ENCODE assay signal across 8 cellular contexts in the genomic region with DNA sequence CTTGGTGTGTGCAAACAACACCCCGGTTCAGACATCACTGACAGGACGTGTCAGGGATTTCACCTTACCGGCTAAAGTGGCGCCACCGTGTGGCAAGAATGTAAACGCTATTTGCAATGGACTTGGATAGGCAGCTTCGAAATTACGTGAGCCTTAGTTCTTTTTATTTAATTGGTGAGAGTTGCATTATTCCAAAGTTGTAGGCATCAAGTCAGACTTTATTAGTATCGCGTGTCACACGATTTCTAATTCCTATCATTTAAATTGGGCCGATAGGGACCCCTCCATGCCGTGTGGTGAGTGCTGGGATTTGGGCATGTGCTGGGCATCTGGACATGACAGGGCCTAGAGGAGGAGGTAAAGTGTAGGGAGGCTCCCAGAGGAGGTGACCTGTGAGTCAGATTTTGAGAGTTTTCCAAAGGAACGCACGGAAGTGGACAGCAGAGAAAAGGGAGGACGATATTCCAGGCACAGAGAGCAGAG. TPM values are rescaled to one million over a fixed set of nuclear protein-coding genes. Genes with fewer than 3 reads are reported as not detected.
A peak's percentile ranks its signal among the peaks of the same experiment; 100 is the strongest.
DNase-seq lines count a peak whose midpoint lies in the region; ATAC-seq, FAIRE-seq and TF ChIP-seq lines count a peak whose summit lies in the region.

No MANE protein-coding gene starts in this region.

- peak overlapping the region; percentile 52; the same call in 1 of the 2 replicates for H3K56ac ChIP-seq in IMR-90 (ENCODE audit: extremely low read depth, insufficient read depth, low read length)

- peak overlapping the region; percentile 76 for H2BK20ac ChIP-seq in IMR-90 (ENCODE audit: low read depth, low read length)

- no peak for TF ChIP-seq POLR2A in IMR-90 (IDR thresholded peaks at IDR 0.05; ENCODE audit: low read depth, low read length)

- peaks cover 53% of the 10 kb centered on the region for H3K9me1 ChIP-seq in IMR-90 (ENCODE audit: insufficient read depth, low read length)

- no peaks in the 10 kb centered on the region for H3K36me3 ChIP-seq in IMR-90 (ENCODE audit: control insufficient read depth, insufficient read depth, low read length)
- H3K36me3 ChIP-seq in neuronal stem cell (replicated peaks in 1 of 2; ENCODE audit: control insufficient read depth in 2 of 2, insufficient read depth in 2 of 2, low read length in 2 of 2), result no peaks in the 10 kb centered on the region
- H3K36me3 ChIP-seq in subcutaneous abdominal adipose tissue (ENCODE audit: control insufficient read depth in 5 of 5, insufficient read depth in 5 of 5, low read length in 5 of 5), result no peaks in the 10 kb centered on the region

- H3K4me1 ChIP-seq in IMR-90 (ENCODE audit: control insufficient read depth, insufficient read depth, low read length) (peaks cover 44% of the 10 kb centered on the region), neuronal stem cell (ENCODE audit: control insufficient read depth in 2 of 2, insufficient read depth in 1 of 2, low read depth in 1 of 2, low read length in 2 of 2) (no peaks in the 10 kb centered on the region), subcutaneous abdominal adipose tissue (ENCODE audit: control insufficient read depth in 5 of 5, insufficient read depth in 5 of 5, low read length in 5 of 5) (peaks cover 5 to 25% (median 20%) of the 10 kb centered on the region in 5 donors)

- peak; percentile 62 for FAIRE-seq in RCC 7860 (lab: Jason Lieb, UNC)

- TF ChIP-seq RAD21 in IMR-90 (IDR thresholded peaks at IDR 0.05; ENCODE audit: low read length), result peak; percentile 45; the same call in 1 of the 2 replicates

- no peak overlapping the region for H2BK12ac ChIP-seq in neuronal stem cell (ENCODE audit: low read length)

- H4K8ac ChIP-seq in IMR-90 (ENCODE audit: low read depth in 2 of 2, low read length in 2 of 2) (peak overlapping the region; percentile 59 to 90; a peak in 3 of 4 replicates), neuronal stem cell (ENCODE audit: low read depth, low read length) (no peak overlapping the region)

- H2BK15ac ChIP-seq in IMR-90 (ENCODE audit: low read depth, low read length) (peak overlapping the region; percentile 97; the same call in 2 of the 3 replicates), neuronal stem cell (ENCODE audit: low read length) (no peak overlapping the region)

- H3K27ac ChIP-seq in IMR-90 (ENCODE audit: insufficient read depth, low read length) (peak overlapping the region; percentile 98; the same call in 1 of the 2 replicates), neuronal stem cell (replicated peaks; ENCODE audit: low read length) (no peak overlapping the region), subcutaneous abdominal adipose tissue (ENCODE audit: low read depth, low read length) (peak overlapping the region; percentile 56)

- no peak overlapping the region for H3K4me2 ChIP-seq in IMR-90 (ENCODE audit: low read depth, low read length)
- no peak overlapping the region for H3K4me2 ChIP-seq in neuronal stem cell (ENCODE audit: insufficient read depth, low read length, poor library complexity, severe bottlenecking)

- H3K23ac ChIP-seq in IMR-90 (ENCODE audit: low read depth, low read length) (peak overlapping the region; percentile 97), neuronal stem cell (ENCODE audit: low read depth, low read length, poor library complexity) (no peak overlapping the region)

- BruUV-seq in IMR-90 (replicated peaks; lab: Mats Ljungman, UMichigan), result no TSS peak

- H2BK120ac ChIP-seq in IMR-90 (ENCODE audit: low read depth, low read length) (peak overlapping the region; percentile 98), neuronal stem cell (ENCODE audit: low read depth, low read length) (no peak overlapping the region)

- in situ Hi-C loops in IMR-90 (cut with MboI; ENCODE audit: low sequenced_read_pairs), result loop anchor here (10.0 kb wide), 2 partner anchors 277 to 477 kb away; no protein-coding TSS in a partner anchor

- H3K14ac ChIP-seq in IMR-90 (replicated peaks; ENCODE audit: low read depth, low read length) (peak overlapping the region; percentile 97), neuronal stem cell (ENCODE audit: low read length) (no peak overlapping the region)

- intact Hi-C loops in IMR-90 (cut with micrococcal nuclease), result loop anchor here (2.0 to 10.0 kb wide), 4 partner anchors 75 to 480 kb away; a partner anchor contains a TSS

- ATAC-seq in IMR-90 (ENCODE audit: low read depth), result no peak
- no peak for ATAC-seq in HG03025 (IDR thresholded peaks at IDR 0.05; ENCODE audit: low FRiP score, unreplicated experiment)

- H2BK5ac ChIP-seq in IMR-90 (ENCODE audit: low read depth, low read length, poor library complexity, severe bottlenecking) (peak overlapping the region; percentile 93), neuronal stem cell (ENCODE audit: low read length) (no peak overlapping the region)

- 26% methylated on average over 7 of the region's 16 CpGs; no CpG with 5 or more reads in 1 of the 2 experiments for WGBS in IMR-90 (ENCODE audit: extremely low coverage in 2 of 2, insufficient read length in 1 of 2), 2 experiments
- no CpG with 5 or more reads among the region's 16 CpGs for WGBS in neuronal stem cell (ENCODE audit: extremely low coverage in 2 of 2, insufficient read length in 2 of 2, insufficient replicate concordance in 1 of 2), 2 donors

- dilution Hi-C loops in IMR-90 (cut with HindIII; ENCODE audit: low sequenced_read_pairs, unreplicated experiment), result no loop called here

- H4K20me1 ChIP-seq in IMR-90 (ENCODE audit: insufficient read depth, low read length), result no peaks in the 10 kb centered on the region

- peak; percentile 55 for TF ChIP-seq CTCF in IMR-90 (conservative IDR thresholded peaks at IDR 0.05; ENCODE audit: low read depth, low read length)

- H3K9ac ChIP-seq in IMR-90 (ENCODE audit: low read depth, low read length), result no peak overlapping the region
- H3K9ac ChIP-seq in neuronal stem cell (ENCODE audit: low read depth, low read length, poor library complexity), result no peak overlapping the region
- H3K9ac ChIP-seq in subcutaneous abdominal adipose tissue (ENCODE audit: low read length in 5 of 5), result peak overlapping the region in 1 of 5 donors; percentile 38

- no peaks in the 10 kb centered on the region for H3K9me3 ChIP-seq in IMR-90 (ENCODE audit: control insufficient read depth, insufficient read depth, low read length)
- no peaks in the 10 kb centered on the region for H3K9me3 ChIP-seq in neuronal stem cell (replicated peaks in 1 of 2; ENCODE audit: control insufficient read depth in 2 of 2, insufficient read depth in 1 of 2, low read depth in 1 of 2, low read length in 2 of 2)
- H3K9me3 ChIP-seq in subcutaneous abdominal adipose tissue (ENCODE audit: control insufficient read depth in 5 of 5, low read length in 5 of 5), result peaks cover 0 to 3% (median 0%) of the 10 kb centered on the region in 5 donors

- H2AK5ac ChIP-seq in IMR-90 (ENCODE audit: low read depth, low read length) (peak overlapping the region; percentile 97), neuronal stem cell (ENCODE audit: low read depth, low read length) (no peak overlapping the region)

- peak overlapping the region; percentile 92 for H4K5ac ChIP-seq in IMR-90 (ENCODE audit: low read depth, low read length)

- DNase-seq in DMS114 treated with DMSO at 0.1 percent for 48 hours (lab: John Stamatoyannopoulos, UW; ENCODE audit: unreplicated experiment) (peak; percentile 8), IMR-90 (peak; percentile 67), RCC 7860 (ENCODE audit: low spot score) (peak; percentile 43), activated T-helper 1 cell treated with Interleukin-2 at 50 U/mL for 16 hours (ENCODE audit: low read depth) (peak; percentile 60), fibroblast of the conjunctiva (ENCODE audit: low read depth) (peak; percentile 71), neuronal stem cell (ENCODE audit: low spot score) (peak; percentile 86)

- no peaks in the 10 kb centered on the region for H3K27me3 ChIP-seq in IMR-90 (ENCODE audit: control insufficient read depth, insufficient read depth, low read length)
- H3K27me3 ChIP-seq in neuronal stem cell (ENCODE audit: control insufficient read depth in 3 of 3, insufficient read depth in 3 of 3, low read depth in 1 of 3, low read length in 3 of 3), result peaks cover 0 to 36% (median 0%) of the 10 kb centered on the region in 3 experiments
- no peaks in the 10 kb centered on the region for H3K27me3 ChIP-seq in subcutaneous abdominal adipose tissue (ENCODE audit: control insufficient read depth in 5 of 5, insufficient read depth in 4 of 5, low read length in 5 of 5)

- H3K18ac ChIP-seq in IMR-90 (ENCODE audit: low read depth, low read length) (peak overlapping the region; percentile 59), neuronal stem cell (ENCODE audit: low read length) (no peak overlapping the region)

- H3K4ac ChIP-seq in IMR-90 (ENCODE audit: low read depth, low read length), result peak overlapping the region; percentile 97
- H3K4ac ChIP-seq in neuronal stem cell (ENCODE audit: low read length), result no peak overlapping the region

- peak overlapping the region; percentile 33 for H2AK9ac ChIP-seq in IMR-90 (replicated peaks; ENCODE audit: low read depth, low read length, poor library complexity)

- H4K91ac ChIP-seq in IMR-90 (ENCODE audit: insufficient read depth, low read depth, low read length) (peak overlapping the region; percentile 91), neuronal stem cell (ENCODE audit: low read depth, low read length, poor library complexity) (no peak overlapping the region)

- no peak overlapping the region for H3K4me3 ChIP-seq in IMR-90 (ENCODE audit: insufficient read depth, low read depth, low read length)
- H3K4me3 ChIP-seq in neuronal stem cell (ENCODE audit: low read length in 2 of 2), result no peak overlapping the region
- H3K4me3 ChIP-seq in subcutaneous abdominal adipose tissue (ENCODE audit: low read depth in 1 of 5, low read length in 5 of 5), result no peak overlapping the region

- CTCF ChIA-PET in IMR-90 (lab: Yijun Ruan, JAX), result interaction anchor here (0.6 to 1.0 kb wide), 2 partner anchors 47 to 70 kb away, joined by 3 read pairs; no protein-coding TSS in a partner anchor

- H2AFZ ChIP-seq in IMR-90 (replicated peaks; ENCODE audit: low read length, poor library complexity), result peak overlapping the region; percentile 67
- H2AFZ ChIP-seq in neuronal stem cell (ENCODE audit: low read length), result no peak overlapping the region

- H3K79me1 ChIP-seq in IMR-90 (ENCODE audit: low read depth in 1 of 2, low read length in 2 of 2), result peaks cover 0 to 5% of the 10 kb centered on the region in 2 experiments; a peak in 2 of 4 replicates
- no peaks in the 10 kb centered on the region for H3K79me1 ChIP-seq in neuronal stem cell (ENCODE audit: low read depth, low read length)

- POLR2A ChIA-PET in IMR-90 (lab: Charles Lee; ENCODE audit: unreplicated experiment), result no interaction called here

RNA-seq across cellular contexts. Expression of a gene that starts 14.5 kb away (rescaled TPM):
- total RNA-seq in IMR-90 (2012; rRNA removed), result 14.2 and 16.0 TPM in 2 replicates
- 13.6 and 15.8 TPM in 2 replicates for polyA plus RNA-seq in IMR-90 (2012; rRNA removed)
- 7.7 and 11.3 TPM in 2 replicates for polyA plus RNA-seq in IMR-90 (2012; cell fraction: cytosol; rRNA removed)
- 5.3 and 8.3 TPM in 2 replicates for polyA plus RNA-seq in IMR-90 (2012; cell fraction: nucleus; rRNA removed; ENCODE audit: low replicate concordance)
- 13.9 TPM for polyA plus RNA-seq in neuronal stem cell (2013, experiment 1 of 2)
- 14.2 TPM for polyA plus RNA-seq in neuronal stem cell (2013, experiment 2 of 2)

RNA-seq across cellular contexts. Expression of a gene that starts 38.3 kb away (rescaled TPM):
- total RNA-seq in IMR-90 (2012; rRNA removed), result 37.5 and 41.0 TPM in 2 replicates
- 55.5 and 58.9 TPM in 2 replicates for polyA plus RNA-seq in IMR-90 (2012; rRNA removed)
- 29.8 and 38.7 TPM in 2 replicates for polyA plus RNA-seq in IMR-90 (2012; cell fraction: cytosol; rRNA removed)
- 40.0 and 112 TPM in 2 replicates for polyA plus RNA-seq in IMR-90 (2012; cell fraction: nucleus; rRNA removed; ENCODE audit: low replicate concordance)
- 86.8 TPM for polyA plus RNA-seq in neuronal stem cell (2013, experiment 1 of 2)
- 85.5 TPM for polyA plus RNA-seq in neuronal stem cell (2013, experiment 2 of 2)

RNA-seq across cellular contexts. Expression of a gene that starts 39.7 kb away (rescaled TPM):
- total RNA-seq in IMR-90 (2012; rRNA removed), result not detected in 2 replicates
- 0.05 and 0.06 TPM in 2 replicates for polyA plus RNA-seq in IMR-90 (2012; rRNA removed)
- 0.09 TPM in 1 of 2 replicates, not detected in the other for polyA plus RNA-seq in IMR-90 (2012; cell fraction: cytosol; rRNA removed)
- polyA plus RNA-seq in IMR-90 (2012; cell fraction: nucleus; rRNA removed; ENCODE audit: low replicate concordance), result 0.37 and 0.40 TPM in 2 replicates
- not detected for polyA plus RNA-seq in neuronal stem cell (2013, experiment 1 of 2)
- not detected for polyA plus RNA-seq in neuronal stem cell (2013, experiment 2 of 2)

RNA-seq across cellular contexts. Expression of a gene that starts 56.2 kb away (rescaled TPM):
- 3.8 and 26.4 TPM in 2 replicates for total RNA-seq in IMR-90 (2012; rRNA removed)
- 19.0 and 26.3 TPM in 2 replicates for polyA plus RNA-seq in IMR-90 (2012; rRNA removed)
- polyA plus RNA-seq in IMR-90 (2012; cell fraction: cytosol; rRNA removed), result 2.2 and 3.2 TPM in 2 replicates
- 0.38 and 5.7 TPM in 2 replicates for polyA plus RNA-seq in IMR-90 (2012; cell fraction: nucleus; rRNA removed; ENCODE audit: low replicate concordance)
- polyA plus RNA-seq in neuronal stem cell (2013, experiment 1 of 2), result 141 TPM
- 139 TPM for polyA plus RNA-seq in neuronal stem cell (2013, experiment 2 of 2)

Comparison
In these comparisons a context has a peak if more than half of its experiments do, and no peak if none do; other contexts are left out.
1. DNase-seq: peak in every context shown above with its lines; median percentile 86 in neuronal stem cell; 71 in fibroblast of the conjunctiva; 67 in IMR-90; 60 in activated T-helper 1 cell treated with Interleukin-2 at 50 U/mL for 16 hours; 43 in RCC 7860; 8 in DMS114 treated with DMSO at 0.1 percent for 48 hours.